ENCODE assay signal across 1 cellular context in genomic region chr17:60036796-60037677, GRCh38.
TF ChIP-seq lines count a peak whose summit lies in the region.

No MANE protein-coding gene starts in this region.

TF ChIP-seq in HepG2, 621 proteins besides CTCF, POLR2A, EP300 and RAD21 (continued from another document and continues in another):
- TF ChIP-seq ZNF142 (CRISPR knock-in tag; IDR thresholded peaks at IDR 0.05) (no peak), RARA (CRISPR knock-in tag; IDR thresholded peaks at IDR 0.05) (no peak), MAZ (IDR thresholded peaks at IDR 0.05; ENCODE audit: borderline replicate concordance, low read depth, low read length) (no peak), MAZ (CRISPR knock-in tag; IDR thresholded peaks at IDR 0.05; ENCODE audit: low read depth) (peak; percentile 77; the same call in 1 of the 2 replicates), ZNF207 (IDR thresholded peaks at IDR 0.05; ENCODE audit: borderline replicate concordance) (no peak), HNRNPK (IDR thresholded peaks at IDR 0.05; ENCODE audit: low read depth, low read length, poor library complexity, severe bottlenecking) (no peak), PRMT3 (CRISPR knock-in tag; IDR thresholded peaks at IDR 0.05; ENCODE audit: borderline replicate concordance, low read depth) (no peak), TGIF2 (CRISPR knock-in tag; IDR thresholded peaks at IDR 0.05) (no peak), NR2F2 (IDR thresholded peaks at IDR 0.05; ENCODE audit: borderline replicate concordance, low read depth) (0 out of 2 replicates have a peak, but pooled peaks have one; percentile 22), HCFC1 (IDR thresholded peaks at IDR 0.05; ENCODE audit: low read depth, low read length) (no peak), ZHX1 (CRISPR knock-in tag; IDR thresholded peaks at IDR 0.05; ENCODE audit: low read depth) (no peak), ZNF576 (CRISPR knock-in tag; IDR thresholded peaks at IDR 0.05) (no peak), ZSCAN21 (CRISPR knock-in tag; IDR thresholded peaks at IDR 0.05; ENCODE audit: borderline replicate concordance) (0 out of 2 replicates have a peak, but pooled peaks have one; percentile 36), ZNF460 (CRISPR knock-in tag; IDR thresholded peaks at IDR 0.05; ENCODE audit: borderline replicate concordance) (peak; percentile 92), SP4 (CRISPR knock-in tag; IDR thresholded peaks at IDR 0.05) (peak; percentile 63; the same call in 1 of the 2 replicates), KDM5B (CRISPR knock-in tag; IDR thresholded peaks at IDR 0.05; ENCODE audit: borderline replicate concordance) (no peak; the same call in 1 of the 2 replicates), FIP1L1 (IDR thresholded peaks at IDR 0.05; ENCODE audit: borderline replicate concordance, insufficient read depth, low read depth, low read length) (no peak), ZNF674 (CRISPR knock-in tag; IDR thresholded peaks at IDR 0.05; ENCODE audit: low read depth) (no peak), NKX3-1 (CRISPR knock-in tag; IDR thresholded peaks at IDR 0.05) (no peak), PHB2 (IDR thresholded peaks at IDR 0.05; ENCODE audit: partially characterized antibody) (no peak), MAFF (IDR thresholded peaks at IDR 0.05; ENCODE audit: low read depth, low read length) (no peak), MXI1 (IDR thresholded peaks at IDR 0.05; ENCODE audit: borderline replicate concordance, low read depth, low read length) (0 out of 3 replicates have a peak, but pooled peaks have one; percentile 8), KAT7 (CRISPR knock-in tag; IDR thresholded peaks at IDR 0.05; ENCODE audit: borderline replicate concordance) (no peak), CBX1 (IDR thresholded peaks at IDR 0.05; ENCODE audit: low read depth) (peak; percentile 74), ZNF281 (CRISPR knock-in tag; IDR thresholded peaks at IDR 0.05; ENCODE audit: borderline replicate concordance) (no peak), MIXL1 (CRISPR knock-in tag; IDR thresholded peaks at IDR 0.05) (peak; percentile 97), POLR2G (IDR thresholded peaks at IDR 0.05; ENCODE audit: low read depth, low read length) (peak; percentile 63), PLRG1 (conservative IDR thresholded peaks at IDR 0.05) (no peak), NR3C1 (CRISPR knock-in tag; IDR thresholded peaks at IDR 0.05) (no peak), ZNF790 (CRISPR knock-in tag; IDR thresholded peaks at IDR 0.05; ENCODE audit: borderline replicate concordance) (no peak), ATF3 (CRISPR knock-in tag; IDR thresholded peaks at IDR 0.05) (0 out of 2 replicates have a peak, but pooled peaks have one; percentile 17), ZNF430 (CRISPR knock-in tag; IDR thresholded peaks at IDR 0.05) (no peak), SP1 (IDR thresholded peaks at IDR 0.05) (no peak), SP1 (CRISPR knock-in tag; IDR thresholded peaks at IDR 0.05) (peak; percentile 80), SP5 (CRISPR knock-in tag; IDR thresholded peaks at IDR 0.05; ENCODE audit: borderline replicate concordance, low read depth) (no peak; the same call in 1 of the 2 replicates)
- TF ChIP-seq, protein P1, sequence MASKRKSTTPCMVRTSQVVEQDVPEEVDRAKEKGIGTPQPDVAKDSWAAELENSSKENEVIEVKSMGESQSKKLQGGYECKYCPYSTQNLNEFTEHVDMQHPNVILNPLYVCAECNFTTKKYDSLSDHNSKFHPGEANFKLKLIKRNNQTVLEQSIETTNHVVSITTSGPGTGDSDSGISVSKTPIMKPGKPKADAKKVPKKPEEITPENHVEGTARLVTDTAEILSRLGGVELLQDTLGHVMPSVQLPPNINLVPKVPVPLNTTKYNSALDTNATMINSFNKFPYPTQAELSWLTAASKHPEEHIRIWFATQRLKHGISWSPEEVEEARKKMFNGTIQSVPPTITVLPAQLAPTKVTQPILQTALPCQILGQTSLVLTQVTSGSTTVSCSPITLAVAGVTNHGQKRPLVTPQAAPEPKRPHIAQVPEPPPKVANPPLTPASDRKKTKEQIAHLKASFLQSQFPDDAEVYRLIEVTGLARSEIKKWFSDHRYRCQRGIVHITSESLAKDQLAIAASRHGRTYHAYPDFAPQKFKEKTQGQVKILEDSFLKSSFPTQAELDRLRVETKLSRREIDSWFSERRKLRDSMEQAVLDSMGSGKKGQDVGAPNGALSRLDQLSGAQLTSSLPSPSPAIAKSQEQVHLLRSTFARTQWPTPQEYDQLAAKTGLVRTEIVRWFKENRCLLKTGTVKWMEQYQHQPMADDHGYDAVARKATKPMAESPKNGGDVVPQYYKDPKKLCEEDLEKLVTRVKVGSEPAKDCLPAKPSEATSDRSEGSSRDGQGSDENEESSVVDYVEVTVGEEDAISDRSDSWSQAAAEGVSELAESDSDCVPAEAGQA (IDR thresholded peaks at IDR 0.05; ENCODE audit: low read depth) = no peak
- TF ChIP-seq, protein P1 (CRISPR knock-in tag; IDR thresholded peaks at IDR 0.05; ENCODE audit: borderline replicate concordance) = no peak
- TF ChIP-seq, protein P2, sequence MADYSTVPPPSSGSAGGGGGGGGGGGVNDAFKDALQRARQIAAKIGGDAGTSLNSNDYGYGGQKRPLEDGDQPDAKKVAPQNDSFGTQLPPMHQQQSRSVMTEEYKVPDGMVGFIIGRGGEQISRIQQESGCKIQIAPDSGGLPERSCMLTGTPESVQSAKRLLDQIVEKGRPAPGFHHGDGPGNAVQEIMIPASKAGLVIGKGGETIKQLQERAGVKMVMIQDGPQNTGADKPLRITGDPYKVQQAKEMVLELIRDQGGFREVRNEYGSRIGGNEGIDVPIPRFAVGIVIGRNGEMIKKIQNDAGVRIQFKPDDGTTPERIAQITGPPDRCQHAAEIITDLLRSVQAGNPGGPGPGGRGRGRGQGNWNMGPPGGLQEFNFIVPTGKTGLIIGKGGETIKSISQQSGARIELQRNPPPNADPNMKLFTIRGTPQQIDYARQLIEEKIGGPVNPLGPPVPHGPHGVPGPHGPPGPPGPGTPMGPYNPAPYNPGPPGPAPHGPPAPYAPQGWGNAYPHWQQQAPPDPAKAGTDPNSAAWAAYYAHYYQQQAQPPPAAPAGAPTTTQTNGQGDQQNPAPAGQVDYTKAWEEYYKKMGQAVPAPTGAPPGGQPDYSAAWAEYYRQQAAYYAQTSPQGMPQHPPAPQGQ (CRISPR knock-in tag; IDR thresholded peaks at IDR 0.05; ENCODE audit: borderline replicate concordance) = no peak
- TF ChIP-seq, protein P3, sequence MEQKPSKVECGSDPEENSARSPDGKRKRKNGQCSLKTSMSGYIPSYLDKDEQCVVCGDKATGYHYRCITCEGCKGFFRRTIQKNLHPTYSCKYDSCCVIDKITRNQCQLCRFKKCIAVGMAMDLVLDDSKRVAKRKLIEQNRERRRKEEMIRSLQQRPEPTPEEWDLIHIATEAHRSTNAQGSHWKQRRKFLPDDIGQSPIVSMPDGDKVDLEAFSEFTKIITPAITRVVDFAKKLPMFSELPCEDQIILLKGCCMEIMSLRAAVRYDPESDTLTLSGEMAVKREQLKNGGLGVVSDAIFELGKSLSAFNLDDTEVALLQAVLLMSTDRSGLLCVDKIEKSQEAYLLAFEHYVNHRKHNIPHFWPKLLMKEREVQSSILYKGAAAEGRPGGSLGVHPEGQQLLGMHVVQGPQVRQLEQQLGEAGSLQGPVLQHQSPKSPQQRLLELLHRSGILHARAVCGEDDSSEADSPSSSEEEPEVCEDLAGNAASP (CRISPR knock-in tag; IDR thresholded peaks at IDR 0.05; ENCODE audit: borderline replicate concordance) = no peak
